In the genomic region with DNA sequence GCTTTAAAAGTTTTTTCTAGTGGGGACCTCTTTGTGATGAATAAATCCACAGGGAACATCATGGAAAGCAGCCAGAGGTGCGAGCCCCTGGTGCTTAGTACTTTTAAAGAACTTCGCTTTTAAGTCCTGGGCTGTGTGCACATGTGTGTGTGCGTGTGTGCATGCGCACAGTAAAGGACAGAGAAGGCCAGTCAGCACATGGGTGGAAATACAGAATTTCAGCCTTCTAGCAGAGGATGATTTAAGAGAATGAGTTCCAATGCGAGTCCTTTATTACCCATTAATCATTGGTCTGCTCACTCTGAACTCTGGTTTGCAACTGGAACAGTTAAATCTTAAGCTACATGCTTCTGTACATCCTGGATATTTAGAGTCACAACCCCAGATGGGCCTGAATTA, we compare ENCODE assay signal across 11 cellular contexts. TPM values are rescaled to one million over a fixed set of nuclear protein-coding genes. Genes with fewer than 3 reads are reported as not detected.
DNase-seq lines count a peak whose midpoint lies in the region; ATAC-seq and TF ChIP-seq lines count a peak whose summit lies in the region.
"Had no signal": no experiment of that assay in that cellular context is flagged by ENCODE, and none has a peak within 500 bp of the region (broad histone marks: within the 10 kb centered on the region; RNA-seq: fewer than 3 reads in every experiment).

No MANE protein-coding gene starts in this region.

- 11% methylated on average over 5 of the region's 5 CpGs for WGBS in right lobe of liver (ENCODE audit: insufficient coverage, low coverage, low lambda C conversion rate, missing lambda C conversion rate)
- WGBS in suprapubic skin, result 60% methylated on average over 5 of the region's 5 CpGs

- no peaks in the 10 kb centered on the region for H3K9me2 ChIP-seq in PC-3 (replicated peaks; ENCODE audit: low read length)

- peaks cover 83% of the 10 kb centered on the region for H3K4me1 ChIP-seq in PC-3 (ENCODE audit: insufficient read depth, low read length)
- peaks cover 0 to 65% (median 19%) of the 10 kb centered on the region in 4 donors for H3K4me1 ChIP-seq in right lobe of liver
- H3K4me1 ChIP-seq in suprapubic skin, result peaks cover 63% of the 10 kb centered on the region

- peak; percentile 3 for ATAC-seq in PC-3
- ATAC-seq in right lobe of liver, result peak; percentile 2 to 33 (median 12)
- no peak for ATAC-seq in GM19397 (IDR thresholded peaks at IDR 0.05; ENCODE audit: unreplicated experiment)
- ATAC-seq in HG03439 (IDR thresholded peaks at IDR 0.05; ENCODE audit: unreplicated experiment), result no peak
- ATAC-seq: stimulated activated memory B cell treated with anti-CD40 and anti-IgM and Interleukin-4, amounts not matched to agents 10 μg/mL and 1 μg/mL and 100 μg/mL, for 72 hours had no signal

- TF ChIP-seq CTCF in PC-3 (conservative IDR thresholded peaks at IDR 0.05; ENCODE audit: low read depth, low read length) (no peak), chondrocyte (IDR thresholded peaks at IDR 0.05) (no peak), right lobe of liver (IDR thresholded peaks at IDR 0.05) (no peak), suprapubic skin (IDR thresholded peaks at IDR 0.05) (no peak)

- H3K9me3 ChIP-seq in PC-3 (ENCODE audit: low read length) (no peaks in the 10 kb centered on the region), right lobe of liver (no peaks in the 10 kb centered on the region), suprapubic skin (no peaks in the 10 kb centered on the region)

- CTCF ChIA-PET in PC-3 (lab: Charles Lee), result interaction anchor here (1.0 kb wide), 1 partner anchor 61 kb away, joined by 4 read pairs; no protein-coding TSS in a partner anchor

- H3K9me3 Mint-ChIP-seq in chondrocyte (ENCODE audit: low read depth), result no peaks in the 10 kb centered on the region
- H3K9me3 Mint-ChIP-seq: activated naive CD8-positive, alpha-beta T cell treated with anti-CD3 and anti-CD28 coated beads, Interleukin-2, amount 50 U/mL, for 24 hours; memory B cell; stimulated activated memory B cell treated with anti-CD40 and anti-IgM and Interleukin-4, amounts not matched to agents 10 μg/mL and 1 μg/mL and 100 μg/mL, for 72 hours had no signal

- peaks cover 1% of the 10 kb centered on the region for H3K36me3 Mint-ChIP-seq in chondrocyte (ENCODE audit: low read depth)
- H3K36me3 Mint-ChIP-seq: memory B cell; stimulated activated memory B cell treated with anti-CD40 and anti-IgM and Interleukin-4, amounts not matched to agents 10 μg/mL and 1 μg/mL and 100 μg/mL, for 72 hours had no signal

- H3K4me3 Mint-ChIP-seq in chondrocyte (ENCODE audit: unreplicated experiment), result peak overlapping the region; percentile 70
- H3K4me3 Mint-ChIP-seq: activated naive CD8-positive, alpha-beta T cell treated with anti-CD3 and anti-CD28 coated beads, Interleukin-2, amount 50 U/mL, for 24 hours; memory B cell; stimulated activated memory B cell treated with anti-CD40 and anti-IgM and Interleukin-4, amounts not matched to agents 10 μg/mL and 1 μg/mL and 100 μg/mL, for 72 hours had no signal

- peak overlapping the region; percentile 99 for H3K27ac Mint-ChIP-seq in chondrocyte (ENCODE audit: unreplicated experiment)
- H3K27ac Mint-ChIP-seq: activated naive CD8-positive, alpha-beta T cell treated with anti-CD3 and anti-CD28 coated beads, Interleukin-2, amount 50 U/mL, for 24 hours; memory B cell; stimulated activated memory B cell treated with anti-CD40 and anti-IgM and Interleukin-4, amounts not matched to agents 10 μg/mL and 1 μg/mL and 100 μg/mL, for 72 hours had no signal

- peak overlapping the region; percentile 86 for H3K4me2 ChIP-seq in PC-3 (ENCODE audit: low read length)

- DNase-seq in PC-3 (no peak), chondrocyte (ENCODE audit: low spot score) (no peak), right lobe of liver (no peak), suprapubic skin (ENCODE audit: low spot score in 2 of 2) (no peak), midbrain (lab: John Stamatoyannopoulos, UW) (no peak), NCI-H146 treated with DMSO at 0.1 percent for 48 hours (lab: John Stamatoyannopoulos, UW; ENCODE audit: unreplicated experiment) (no peak)
- DNase-seq: activated naive CD8-positive, alpha-beta T cell treated with anti-CD3 and anti-CD28 coated beads, Interleukin-2, amount 50 U/mL, for 24 hours had no signal

- H4K20me1 ChIP-seq in PC-3 (ENCODE audit: low read length), result 0 out of 2 replicates have a peak, but pooled peaks cover 5% of the 10 kb centered on the region

- POLR2A ChIA-PET in PC-3 (lab: Charles Lee; ENCODE audit: unreplicated experiment), result interaction anchor here (1.2 kb wide), 1 partner anchor 19 kb away, joined by 5 read pairs; no protein-coding TSS in a partner anchor

- peaks cover 20% of the 10 kb centered on the region for H3F3A ChIP-seq in PC-3 (ENCODE audit: low read length, unreplicated experiment)

- H3K27me3 ChIP-seq in PC-3 (ENCODE audit: low read length) (no peaks in the 10 kb centered on the region), right lobe of liver (no peaks in the 10 kb centered on the region), suprapubic skin (no peaks in the 10 kb centered on the region)

- BruUV-seq in PC-3 (replicated peaks; lab: Mats Ljungman, UMichigan), result no TSS peak

- TF ChIP-seq POLR2A in right lobe of liver (IDR thresholded peaks at IDR 0.05) (no peak), suprapubic skin (IDR thresholded peaks at IDR 0.05) (no peak)

- peaks cover 93% of the 10 kb centered on the region for H3K4me1 Mint-ChIP-seq in chondrocyte (ENCODE audit: low read depth)
- H3K4me1 Mint-ChIP-seq: memory B cell; stimulated activated memory B cell treated with anti-CD40 and anti-IgM and Interleukin-4, amounts not matched to agents 10 μg/mL and 1 μg/mL and 100 μg/mL, for 72 hours had no signal

- no peaks in the 10 kb centered on the region for H3K27me3 Mint-ChIP-seq in chondrocyte (ENCODE audit: low read depth)

- peaks cover 90% of the 10 kb centered on the region for H3K79me2 ChIP-seq in PC-3 (ENCODE audit: low read length)

- peak overlapping the region; percentile 99 for H3K27ac ChIP-seq in PC-3 (ENCODE audit: low read length)
- H3K27ac ChIP-seq in right lobe of liver, result peak overlapping the region; percentile 92 to 97 (median 92)
- peak overlapping the region; percentile 88 for H3K27ac ChIP-seq in suprapubic skin

- no peaks in the 10 kb centered on the region for H3K36me3 ChIP-seq in PC-3 (ENCODE audit: low read depth, low read length)
- no peaks in the 10 kb centered on the region for H3K36me3 ChIP-seq in right lobe of liver
- H3K36me3 ChIP-seq in suprapubic skin, result no peaks in the 10 kb centered on the region

- H3K4me3 ChIP-seq in PC-3 (ENCODE audit: low read length), result peak overlapping the region; percentile 45
- peak overlapping the region in 1 of 3 donors; percentile 14 for H3K4me3 ChIP-seq in right lobe of liver
- H3K4me3 ChIP-seq in suprapubic skin, result peak overlapping the region; percentile 27

- intact Hi-C loops in PC-3 (cut with micrococcal nuclease), result loop anchor here (1.0 to 5.0 kb wide), 5 partner anchors 19 to 109 kb away; a partner anchor contains a TSS
- intact Hi-C loops in right lobe of liver (cut with DNase I), result no loop called here

- TF ChIP-seq EP300 in suprapubic skin (IDR thresholded peaks at IDR 0.05), result no peak

- peak overlapping the region; percentile 80 for H3K9ac ChIP-seq in PC-3 (ENCODE audit: low read length)

- H2AFZ ChIP-seq in PC-3 (ENCODE audit: low read length), result no peak overlapping the region

RNA-seq across cellular contexts. Expression of a gene that starts 18.9 kb away (rescaled TPM):
- 70.2 and 148 TPM in 2 replicates for total RNA-seq in PC-3 (2014; rRNA removed)
- 128 to 137 TPM (median 135 TPM) in 3 replicates for total RNA-seq in chondrocyte
- 10 to 100 TPM; 28.3 to 41.5 (median 32.2) TPM for total RNA-seq in right lobe of liver
- 10 to 100 TPM; 60.3 to 84.8 (median 72.4) TPM for total RNA-seq in suprapubic skin

Comparison
In these comparisons a context has a peak if more than half of its experiments do, and no peak if none do; other contexts are left out.
1. ATAC-seq: peak in PC-3 (single experiment) and right lobe of liver (4 of 4); none in GM19397 (single experiment) and HG03439 (single experiment).
2. Peak in every context shown above with its lines, with median percentiles within 50 percentile points of each other: H3K27ac ChIP-seq.